In genomic region chr12:52341066-52341580, GRCh38 we compare ENCODE assay signal across 36 cellular contexts. TPM values are rescaled to one million over a fixed set of nuclear protein-coding genes. Genes with fewer than 3 reads are reported as not detected.
"Had no signal": no experiment of that assay in that cellular context is flagged by ENCODE, and none has a peak within 500 bp of the region (broad histone marks: within the 10 kb centered on the region; RNA-seq: fewer than 3 reads in every experiment).

No MANE protein-coding gene starts in this region.

- H3K9ac ChIP-seq: neural progenitor cell, parathyroid adenoma had no signal

- ATAC-seq: mucosa of descending colon; naive thymus-derived CD4-positive, alpha-beta T cell; stimulated activated naive CD8-positive, alpha-beta T cell treated with anti-CD3 and anti-CD28 coated beads, Interleukin-15, amount 100 ng/mL, for 72 hours had no signal

- H3K36me3 Mint-ChIP-seq: neural progenitor cell, type B pancreatic cell had no signal

- H2AFZ ChIP-seq: hepatocyte, neural progenitor cell, parathyroid adenoma had no signal

- H3K9me3 Mint-ChIP-seq: stimulated activated naive CD8-positive, alpha-beta T cell treated with anti-CD3 and anti-CD28 coated beads, Interleukin-15, amount 100 ng/mL, for 72 hours; type B pancreatic cell had no signal

- H3K4me1 Mint-ChIP-seq: nephron progenitor cell, neural progenitor cell had no signal

- H3K4me1 ChIP-seq: neural progenitor cell, right atrium auricular region, tibial nerve, uterus had no signal

- H3K9me3 ChIP-seq: mucosa of descending colon, neutrophil, right lobe of liver, uterus had no signal

- H3K27me3 ChIP-seq: hepatocyte, neural progenitor cell, right atrium auricular region, right lobe of liver, uterus had no signal

- H3K4me3 Mint-ChIP-seq: naive thymus-derived CD4-positive, alpha-beta T cell; nephron progenitor cell; neural progenitor cell; stimulated activated naive CD8-positive, alpha-beta T cell treated with anti-CD3 and anti-CD28 coated beads, Interleukin-15, amount 100 ng/mL, for 72 hours; type B pancreatic cell had no signal

- H3K36me3 ChIP-seq: heart right ventricle, left ventricle myocardium inferior, neural progenitor cell, neutrophil, right atrium auricular region, right lobe of liver, tibial nerve, uterus had no signal

- H3K27ac ChIP-seq: heart right ventricle, hepatocyte, left ventricle myocardium inferior, neural progenitor cell, neutrophil, parathyroid adenoma, right atrium auricular region, right lobe of liver, tibial nerve, uterus had no signal

- H3K79me2 ChIP-seq: hepatocyte, parathyroid adenoma had no signal

- H3K27ac Mint-ChIP-seq: naive thymus-derived CD4-positive, alpha-beta T cell; nephron progenitor cell; neural progenitor cell; stimulated activated naive CD8-positive, alpha-beta T cell treated with anti-CD3 and anti-CD28 coated beads, Interleukin-15, amount 100 ng/mL, for 72 hours; type B pancreatic cell had no signal

- H3K4me3 ChIP-seq: heart right ventricle, hepatocyte, left ventricle myocardium inferior, lung, mucosa of descending colon, neural progenitor cell, right atrium auricular region, right lobe of liver, smooth muscle cell, tibial nerve, uterus had no signal

- DNase-seq: heart right ventricle; islet precursor cell; left ventricle myocardium inferior; mesendoderm; midbrain; mucosa of descending colon; naive thymus-derived CD4-positive, alpha-beta T cell; nephron progenitor cell; occipital lobe; right lobe of liver; stimulated activated CD4-positive, alpha-beta T cell treated with anti-CD3 and anti-CD28 coated beads, Interleukin-12 subunit alpha, Interleukin-12 subunit beta, amount 100 ng/mL, for 4 hours; stimulated activated CD4-positive, alpha-beta T cell treated with anti-CD3 and anti-CD28 coated beads, Interleukin-15, amount 100 ng/mL, for 24 hours; stimulated activated CD4-positive, alpha-beta T cell treated with anti-CD3 and anti-CD28 coated beads, Interleukin-2, amount 100 ng/mL, for 24 hours; stimulated activated CD4-positive, alpha-beta T cell treated with anti-CD3 and anti-CD28 coated beads, Interleukin-4, amount 100 ng/mL, for 1 hour; stimulated activated naive CD4-positive, alpha-beta T cell treated with Interleukin-2 at 50 U/mL for 16 hours; stimulated activated naive CD8-positive, alpha-beta T cell treated with anti-CD3 and anti-CD28 coated beads, Interleukin-15, amount 100 ng/mL, for 72 hours; substantia nigra; uterus had no signal

- H3K4me2 ChIP-seq: hepatocyte, neural progenitor cell, smooth muscle cell had no signal

RNA-seq across cellular contexts. Expression of gene KRT83, which starts 19.9 kb away (rescaled TPM):
- total RNA-seq: heart right ventricle; hepatocyte; kidney epithelial cell; left ventricle myocardium inferior; lung; mucosa of descending colon; myocyte; naive thymus-derived CD4-positive, alpha-beta T cell; occipital lobe; osteocyte; posterior vena cava; pulmonary artery endothelial cell; renal cortical epithelial cell; right atrium auricular region; right lobe of liver; skeletal muscle tissue; smooth muscle cell; temporal lobe; tibial nerve; ureter had no signal
- polyA plus RNA-seq: heart right ventricle; hepatocyte; lung; naive thymus-derived CD4-positive, alpha-beta T cell; smooth muscle cell had no signal

RNA-seq across cellular contexts. Expression of gene KRT85, which starts 26.2 kb away (rescaled TPM):
- total RNA-seq: heart right ventricle; hepatocyte; kidney epithelial cell; left ventricle myocardium inferior; lung; mucosa of descending colon; myocyte; naive thymus-derived CD4-positive, alpha-beta T cell; occipital lobe; osteocyte; posterior vena cava; renal cortical epithelial cell; right atrium auricular region; right lobe of liver; smooth muscle cell; temporal lobe; tibial nerve; ureter had no signal
- polyA plus RNA-seq: heart right ventricle; hepatocyte; lung; naive thymus-derived CD4-positive, alpha-beta T cell; smooth muscle cell had no signal

RNA-seq across cellular contexts. Expression of gene KRT84, which starts 44.3 kb away (rescaled TPM):
- total RNA-seq: heart right ventricle; hepatocyte; kidney epithelial cell; left ventricle myocardium inferior; lung; mucosa of descending colon; myocyte; naive thymus-derived CD4-positive, alpha-beta T cell; occipital lobe; osteocyte; posterior vena cava; pulmonary artery endothelial cell; renal cortical epithelial cell; right lobe of liver; skeletal muscle tissue; temporal lobe; tibial nerve; ureter had no signal
- polyA plus RNA-seq: heart right ventricle; hepatocyte; lung; naive thymus-derived CD4-positive, alpha-beta T cell had no signal

RNA-seq across cellular contexts. Expression of gene KRT81, which starts 49.8 kb away (rescaled TPM):
- total RNA-seq: heart right ventricle, hepatocyte, left ventricle myocardium inferior, mucosa of descending colon, occipital lobe, posterior vena cava, pulmonary artery endothelial cell, renal cortical epithelial cell, right atrium auricular region, skeletal muscle tissue, temporal lobe, tibial nerve, ureter, uterus had no signal
- polyA plus RNA-seq: heart right ventricle; hepatocyte; naive thymus-derived CD4-positive, alpha-beta T cell had no signal
